In the genomic region with DNA sequence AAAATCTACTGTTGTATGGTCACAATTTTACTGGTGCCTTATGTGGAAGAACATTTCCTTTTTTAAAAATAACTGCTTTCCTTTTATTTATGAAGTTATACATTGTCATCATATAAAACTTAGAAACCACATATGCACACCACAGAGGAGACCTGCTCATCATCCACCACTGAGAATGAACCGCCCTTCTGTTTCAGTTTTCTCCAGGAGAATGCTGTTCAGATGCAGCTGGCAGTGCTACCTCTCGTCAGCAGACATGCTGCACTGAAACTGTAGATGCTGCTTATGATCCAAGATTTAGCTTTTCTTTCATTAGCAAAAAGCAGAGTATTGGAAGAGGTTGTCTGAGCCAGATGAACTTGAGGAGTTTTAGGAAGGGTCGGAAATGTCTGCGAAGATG, we compare ENCODE assay signal across 17 cellular contexts. TPM values are rescaled to one million over a fixed set of nuclear protein-coding genes. Genes with fewer than 3 reads are reported as not detected.
DNase-seq lines count a peak whose midpoint lies in the region; ATAC-seq, FAIRE-seq and TF ChIP-seq lines count a peak whose summit lies in the region.
"Had no signal": no experiment of that assay in that cellular context is flagged by ENCODE, and none has a peak within 500 bp of the region (broad histone marks: within the 10 kb centered on the region; RNA-seq: fewer than 3 reads in every experiment).

No MANE protein-coding gene starts in this region.

- no peaks in the 10 kb centered on the region for H3K4me1 ChIP-seq in CD4-positive, CD25-positive, alpha-beta regulatory T cell (ENCODE audit: control insufficient read depth, insufficient read depth, low read length, poor library complexity, severe bottlenecking)
- H3K4me1 ChIP-seq in pancreas (peaks cover 33 to 49% (median 38%) of the 10 kb centered on the region in 3 donors), neuronal stem cell (ENCODE audit: control insufficient read depth in 2 of 2, insufficient read depth in 1 of 2, low read depth in 1 of 2, low read length in 2 of 2) (peaks cover 0 to 2% of the 10 kb centered on the region in 2 donors)

- no peak overlapping the region for H2BK15ac ChIP-seq in neuronal stem cell (ENCODE audit: low read length)

- ATAC-seq in CD4-positive, CD25-positive, alpha-beta regulatory T cell (ENCODE audit: low read depth in 2 of 2): no peak
- ATAC-seq in T-helper 17 cell: no peak
- ATAC-seq in pancreas: no peak
- no peak for ATAC-seq in HG03175 (IDR thresholded peaks at IDR 0.05; ENCODE audit: unreplicated experiment)

- H3K9me3 Mint-ChIP-seq in CD4-positive, CD25-positive, alpha-beta regulatory T cell: no peaks in the 10 kb centered on the region
- H3K9me3 Mint-ChIP-seq: CD4-positive, alpha-beta T cell; IgD-negative memory B cell had no signal

- DNase-seq in CD4-positive, CD25-positive, alpha-beta regulatory T cell: no peak
- DNase-seq in GM19239 (ENCODE audit: insufficient read length, low spot score): no peak
- no peak for DNase-seq in T-helper 17 cell
- DNase-seq in pancreas: no peak
- no peak for DNase-seq in neuronal stem cell (ENCODE audit: low spot score)
- no peak for DNase-seq in SHP77 (lab: John Stamatoyannopoulos, UW)
- DNase-seq: ACHN; CD4-positive, alpha-beta T cell; COR-L47; DND-41; GDM1; KG1 had no signal

- H3K4me3 Mint-ChIP-seq in CD4-positive, CD25-positive, alpha-beta regulatory T cell: no peak overlapping the region
- no peak overlapping the region for H3K4me3 Mint-ChIP-seq in T-helper 17 cell
- H3K4me3 Mint-ChIP-seq: CD4-positive, alpha-beta T cell; IgD-negative memory B cell had no signal

- H3K36me3 Mint-ChIP-seq in CD4-positive, CD25-positive, alpha-beta regulatory T cell: peaks cover 53% of the 10 kb centered on the region
- peaks cover 6% of the 10 kb centered on the region for H3K36me3 Mint-ChIP-seq in T-helper 17 cell (ENCODE audit: low read depth)

- no peak overlapping the region for H3K14ac ChIP-seq in neuronal stem cell (ENCODE audit: low read length)

- H2AK5ac ChIP-seq in neuronal stem cell (ENCODE audit: low read depth, low read length): no peak overlapping the region

- H4K8ac ChIP-seq in neuronal stem cell (ENCODE audit: low read depth, low read length): no peak overlapping the region

- H2BK120ac ChIP-seq in neuronal stem cell (ENCODE audit: low read depth, low read length): no peak overlapping the region

- peak overlapping the region; percentile 40 to 92 (median 45) for H3K27ac Mint-ChIP-seq in CD4-positive, CD25-positive, alpha-beta regulatory T cell
- H3K27ac Mint-ChIP-seq in T-helper 17 cell: peak overlapping the region; percentile 82

- no peaks in the 10 kb centered on the region for H3K27me3 ChIP-seq in CD4-positive, CD25-positive, alpha-beta regulatory T cell (ENCODE audit: control insufficient read depth, insufficient read depth, low read length)
- H3K27me3 ChIP-seq in pancreas: no peaks in the 10 kb centered on the region
- H3K27me3 ChIP-seq in neuronal stem cell (ENCODE audit: control insufficient read depth in 3 of 3, insufficient read depth in 3 of 3, low read depth in 1 of 3, low read length in 3 of 3): no peaks in the 10 kb centered on the region
- H3K27me3 ChIP-seq: BLaER1 treated with 17β-estradiol and CSF1 and Interleukin-3, amounts not matched to agents 10 nM and 100 nM had no signal

- H2BK12ac ChIP-seq in neuronal stem cell (ENCODE audit: low read length): no peak overlapping the region

- no peak overlapping the region for H3K9ac ChIP-seq in neuronal stem cell (ENCODE audit: low read depth, low read length, poor library complexity)

- 73 to 79% methylated on average over 4 of the region's 4 CpGs for WGBS in pancreas, 2 donors
- no CpG with 5 or more reads among the region's 4 CpGs for WGBS in neuronal stem cell (ENCODE audit: extremely low coverage in 2 of 2, insufficient read length in 2 of 2, insufficient replicate concordance in 1 of 2), 2 donors

- H2AFZ ChIP-seq in neuronal stem cell (ENCODE audit: low read length): no peak overlapping the region

- no peak overlapping the region for H3K4me3 ChIP-seq in CD4-positive, CD25-positive, alpha-beta regulatory T cell (ENCODE audit: low read depth, low read length)
- peak overlapping the region in 1 of 4 donors; percentile 2 for H3K4me3 ChIP-seq in pancreas
- no peak overlapping the region for H3K4me3 ChIP-seq in neuronal stem cell (ENCODE audit: low read length in 2 of 2)
- H3K4me3 ChIP-seq: BLaER1 treated with 17β-estradiol and CSF1 and Interleukin-3, amounts not matched to agents 10 nM and 100 nM had no signal

- peaks cover 5 to 18% (median 9%) of the 10 kb centered on the region in 4 donors for H3K4me1 Mint-ChIP-seq in CD4-positive, CD25-positive, alpha-beta regulatory T cell
- peaks cover 12% of the 10 kb centered on the region for H3K4me1 Mint-ChIP-seq in T-helper 17 cell
- H3K4me1 Mint-ChIP-seq: IgD-negative memory B cell had no signal

- H3K18ac ChIP-seq in neuronal stem cell (ENCODE audit: low read length): no peak overlapping the region

- H3K36me3 ChIP-seq in CD4-positive, CD25-positive, alpha-beta regulatory T cell (ENCODE audit: control insufficient read depth, insufficient read depth, low read length): peaks cover 47% of the 10 kb centered on the region
- H3K36me3 ChIP-seq in pancreas (no peaks in the 10 kb centered on the region), neuronal stem cell (replicated peaks in 1 of 2; ENCODE audit: control insufficient read depth in 2 of 2, insufficient read depth in 2 of 2, low read length in 2 of 2) (peaks cover 30 to 92% of the 10 kb centered on the region in 2 donors)

- TF ChIP-seq CTCF in pancreas (IDR thresholded peaks at IDR 0.05): no peak

- no peaks in the 10 kb centered on the region for H3K79me1 ChIP-seq in neuronal stem cell (ENCODE audit: low read depth, low read length)

- no peak overlapping the region for H3K4me2 ChIP-seq in neuronal stem cell (ENCODE audit: insufficient read depth, low read length, poor library complexity, severe bottlenecking)

- intact Hi-C loops in pancreas (cut with DNase I): loop anchor here in 1 of 3 donors (10.0 kb wide), 1 partner anchor 125 kb away; no protein-coding TSS in a partner anchor

- no peaks in the 10 kb centered on the region for H3K9me3 ChIP-seq in CD4-positive, CD25-positive, alpha-beta regulatory T cell (ENCODE audit: control insufficient read depth in 2 of 2, low read length in 2 of 2)
- H3K9me3 ChIP-seq in T-helper 17 cell (ENCODE audit: control insufficient read depth, low read length, poor library complexity, severe bottlenecking) (no peaks in the 10 kb centered on the region), pancreas (no peaks in the 10 kb centered on the region), neuronal stem cell (replicated peaks in 1 of 2; ENCODE audit: control insufficient read depth in 2 of 2, insufficient read depth in 1 of 2, low read depth in 1 of 2, low read length in 2 of 2) (no peaks in the 10 kb centered on the region)
- H3K9me3 ChIP-seq: BLaER1 treated with 17β-estradiol and CSF1 and Interleukin-3, amounts not matched to agents 10 nM and 100 nM had no signal

- H3K27me3 Mint-ChIP-seq in CD4-positive, CD25-positive, alpha-beta regulatory T cell: no peaks in the 10 kb centered on the region
- H3K27me3 Mint-ChIP-seq in T-helper 17 cell: no peaks in the 10 kb centered on the region
- H3K27me3 Mint-ChIP-seq: CD4-positive, alpha-beta T cell; IgD-negative memory B cell had no signal

- H3K23ac ChIP-seq in neuronal stem cell (ENCODE audit: low read depth, low read length, poor library complexity): no peak overlapping the region

- H3K27ac ChIP-seq in CD4-positive, CD25-positive, alpha-beta regulatory T cell (ENCODE audit: insufficient read depth, low read length, poor library complexity, severe bottlenecking): no peak overlapping the region
- peak overlapping the region; percentile 25 to 93 (median 88) for H3K27ac ChIP-seq in pancreas
- H3K27ac ChIP-seq in neuronal stem cell (replicated peaks; ENCODE audit: low read length): no peak overlapping the region

- no peak overlapping the region for H2BK5ac ChIP-seq in neuronal stem cell (ENCODE audit: low read length)

- FAIRE-seq in GM19239 (lab: Jason Lieb, UNC): peak; percentile 18
- FAIRE-seq in pancreas (lab: Jason Lieb, UNC): no peak
- FAIRE-seq: D721Med, H54 had no signal

- H4K91ac ChIP-seq in neuronal stem cell (ENCODE audit: low read depth, low read length, poor library complexity): no peak overlapping the region

- H3K4ac ChIP-seq in neuronal stem cell (ENCODE audit: low read length): no peak overlapping the region

RNA-seq across cellular contexts. Expression of gene SLC25A15, which starts 10.1 kb away (rescaled TPM):
- 4.8 TPM for total RNA-seq in CD4-positive, CD25-positive, alpha-beta regulatory T cell
- 10 to 100 TPM in 1 of 4 donors, 1 to 10 TPM in 3; 3.9 to 13.3 (median 7.2) TPM for polyA plus RNA-seq in CD4-positive, CD25-positive, alpha-beta regulatory T cell
- 1 to 10 TPM; 3.7 to 5.1 TPM for total RNA-seq in T-helper 17 cell
- 10 to 100 TPM; 10.1 to 35.9 (median 17.6) TPM for total RNA-seq in pancreas
- polyA plus RNA-seq in pancreas: 1 to 10 TPM; 4.4 to 6.5 TPM
- polyA plus RNA-seq in neuronal stem cell (2013, experiment 1 of 2): 17.6 TPM
- 16.8 TPM for polyA plus RNA-seq in neuronal stem cell (2013, experiment 2 of 2)

RNA-seq across cellular contexts. Expression of gene MRPS31, which starts 28.5 kb away (rescaled TPM):
- total RNA-seq in CD4-positive, CD25-positive, alpha-beta regulatory T cell: 21.5 TPM
- 10 to 100 TPM; 50.3 to 71.0 (median 60.2) TPM for polyA plus RNA-seq in CD4-positive, CD25-positive, alpha-beta regulatory T cell
- total RNA-seq in T-helper 17 cell (10 to 100 TPM; 13.0 to 15.8 TPM), pancreas (10 to 100 TPM in 1 of 6 donors, 1 to 10 TPM in 5; 6.2 to 12.9 (median 8.3) TPM)
- polyA plus RNA-seq in pancreas: 10 to 100 TPM; 20.1 to 22.8 TPM
- 48.9 TPM for polyA plus RNA-seq in neuronal stem cell (2013, experiment 1 of 2)
- polyA plus RNA-seq in neuronal stem cell (2013, experiment 2 of 2): 50.3 TPM

Comparison
In these comparisons a context has a peak if more than half of its experiments do, and no peak if none do; other contexts are left out.
1. H3K27ac ChIP-seq: peak in pancreas (4 of 4); none in CD4-positive, CD25-positive, alpha-beta regulatory T cell (single experiment) and neuronal stem cell (single experiment).